Comparison of ENCODE assay signal across 13 cellular contexts in genomic region chr1:228365321-228366061, GRCh38. TPM values are rescaled to one million over a fixed set of nuclear protein-coding genes. Genes with fewer than 3 reads are reported as not detected.
"Had no signal": no experiment of that assay in that cellular context is flagged by ENCODE, and none has a peak within 500 bp of the region (broad histone marks: within the 10 kb centered on the region; RNA-seq: fewer than 3 reads in every experiment).

No MANE protein-coding gene starts in this region.

- H3K4me1 ChIP-seq: ascending aorta had no signal

- H3K36me3 ChIP-seq: ascending aorta, thyroid gland had no signal

- H3K9me3 ChIP-seq: ascending aorta, mucosa of descending colon, thyroid gland had no signal

- H3K36me3 Mint-ChIP-seq: naive thymus-derived CD8-positive, alpha-beta T cell had no signal

- H3K4me1 Mint-ChIP-seq: naive thymus-derived CD8-positive, alpha-beta T cell had no signal

- H3K9me3 Mint-ChIP-seq: activated T-cell treated with anti-CD3 and anti-CD28 coated beads, Interleukin-2, amount 50 U/mL, for 24 hours; naive thymus-derived CD8-positive, alpha-beta T cell had no signal

- DNase-seq: activated gamma-delta T cell treated with Interleukin-2 at 50 U/mL for 16 hours; activated T-cell treated with anti-CD3 and anti-CD28 coated beads, Interleukin-2, amount 50 U/mL, for 24 hours; caudate nucleus; cortex of kidney; hippocampal formation; kidney glomerular epithelial cell; stimulated activated CD4-positive, alpha-beta T cell treated with anti-CD3 and anti-CD28 coated beads, Interleukin-15, amount 100 ng/mL, for 24 hours; stimulated activated CD4-positive, alpha-beta T cell treated with anti-CD3 and anti-CD28 coated beads, Interleukin-4, amount 100 ng/mL, for 4 hours had no signal

- H3K4me3 ChIP-seq: ascending aorta, mucosa of descending colon, thyroid gland had no signal

- H3K4me3 Mint-ChIP-seq: activated T-cell treated with anti-CD3 and anti-CD28 coated beads, Interleukin-2, amount 50 U/mL, for 24 hours; naive thymus-derived CD8-positive, alpha-beta T cell had no signal

- H3K27ac Mint-ChIP-seq: activated T-cell treated with anti-CD3 and anti-CD28 coated beads, Interleukin-2, amount 50 U/mL, for 24 hours; naive thymus-derived CD8-positive, alpha-beta T cell had no signal

- H3K27me3 Mint-ChIP-seq: activated T-cell treated with anti-CD3 and anti-CD28 coated beads, Interleukin-2, amount 50 U/mL, for 24 hours; naive thymus-derived CD8-positive, alpha-beta T cell had no signal

- ATAC-seq: mucosa of descending colon; naive thymus-derived CD8-positive, alpha-beta T cell had no signal

- H3K27ac ChIP-seq: ascending aorta, thyroid gland had no signal

- H3K27me3 ChIP-seq: ascending aorta, thyroid gland had no signal

RNA-seq across cellular contexts. Expression of gene TRIM17, which starts 51.2 kb away (rescaled TPM):
- total RNA-seq: ascending aorta, pulmonary artery endothelial cell had no signal
